In the genomic region with DNA sequence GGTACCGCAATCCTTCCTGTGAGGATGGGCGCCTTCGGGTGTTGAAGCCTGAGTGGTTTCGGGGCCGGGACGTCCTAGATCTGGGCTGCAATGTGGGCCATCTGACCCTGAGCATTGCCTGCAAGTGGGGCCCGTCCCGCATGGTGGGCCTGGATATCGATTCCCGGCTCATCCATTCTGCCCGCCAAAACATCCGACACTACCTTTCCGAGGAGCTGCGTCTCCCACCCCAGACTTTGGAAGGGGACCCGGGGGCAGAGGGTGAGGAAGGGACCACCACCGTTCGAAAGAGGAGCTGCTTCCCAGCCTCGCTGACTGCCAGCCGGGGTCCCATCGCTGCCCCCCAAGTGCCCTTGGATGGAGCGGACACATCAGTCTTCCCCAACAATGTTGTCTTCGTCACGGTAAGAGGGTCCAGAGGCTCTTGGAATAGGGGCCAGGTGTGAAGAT, we compare ENCODE assay signal across 10 cellular contexts. TPM values are rescaled to one million over a fixed set of nuclear protein-coding genes. Genes with fewer than 3 reads are reported as not detected.
DNase-seq lines count a peak whose midpoint lies in the region; FAIRE-seq and TF ChIP-seq lines count a peak whose summit lies in the region.
"Had no signal": no experiment of that assay in that cellular context is flagged by ENCODE, and none has a peak within 500 bp of the region (broad histone marks: within the 10 kb centered on the region; RNA-seq: fewer than 3 reads in every experiment).

No MANE protein-coding gene starts in this region.

- POLR2A ChIA-PET in CD4-positive, alpha-beta memory T cell (lab: Charles Lee; ENCODE audit: partially characterized antibody) = interaction anchor here (1.0 to 5.2 kb wide), 3 partner anchors 48 to 153 kb away, joined by 3 to 80 read pairs (median 22); partner anchors contain the start of genes FBXO24, LRCH4 and TSC22D4
- POLR2A ChIA-PET in H1 (lab: Charles Lee; ENCODE audit: partially characterized antibody) = interaction anchor here (1.0 to 4.0 kb wide), 5 partner anchors 10 to 330 kb away, joined by 3 to 81 read pairs (median 5); partner anchors contain the start of genes AP4M1 and MCM7

- H4K20me1 ChIP-seq in OCI-LY3 (ENCODE audit: insufficient read depth, low read length) (peaks cover 26% of the 10 kb centered on the region), H1 (replicated peaks in 1 of 2; ENCODE audit: control insufficient read depth in 1 of 2, insufficient read depth in 2 of 2, low read length in 2 of 2) (peaks cover 8% of the 10 kb centered on the region in 2 experiments), osteoblast (ENCODE audit: insufficient read depth, low read length) (peaks cover 20% of the 10 kb centered on the region)

- peak overlapping the region; percentile 82 for H3K4me2 ChIP-seq in OCI-LY3 (ENCODE audit: low read length)
- peak overlapping the region; percentile 84 to 88 for H3K4me2 ChIP-seq in H1 (ENCODE audit: insufficient read depth in 1 of 2, low read depth in 2 of 2, low read length in 2 of 2)
- H3K4me2 ChIP-seq in osteoblast (ENCODE audit: insufficient read depth, low read length) = peak overlapping the region; percentile 100

- peak overlapping the region; percentile 67 to 91 (median 85) for H3K4me3 Mint-ChIP-seq in CD4-positive, alpha-beta memory T cell

- 96% methylated on average over 19 of the region's 23 CpGs; no CpG with 5 or more reads in 1 of the 2 experiments for WGBS in H1 (ENCODE audit: extremely low coverage in 1 of 2, insufficient coverage in 1 of 2, insufficient read length in 1 of 2, insufficient replicate concordance in 2 of 2, low coverage in 1 of 2, low lambda C conversion rate in 2 of 2, missing lambda C conversion rate in 1 of 2), 2 experiments

- H3K27ac ChIP-seq in CD4-positive, alpha-beta memory T cell (ENCODE audit: low read depth, low read length) = peak overlapping the region; percentile 100
- peak overlapping the region; percentile 96 for H3K27ac ChIP-seq in OCI-LY3 (ENCODE audit: low read length)
- H3K27ac ChIP-seq in H1 (ENCODE audit: low read depth, low read length) = no peak overlapping the region
- H3K27ac ChIP-seq in osteoblast (ENCODE audit: low read depth, low read length) = no peak overlapping the region

- no peak overlapping the region for H4K8ac ChIP-seq in H1 (ENCODE audit: extremely low read depth, insufficient read depth, low read length)

- no peak overlapping the region for H4K91ac ChIP-seq in H1 (replicated peaks; ENCODE audit: insufficient read length, low read length)

- H3K27me3 ChIP-seq in CD4-positive, alpha-beta memory T cell (ENCODE audit: insufficient read depth, low read length) = no peaks in the 10 kb centered on the region
- H3K27me3 ChIP-seq in OCI-LY3 (ENCODE audit: low read depth, low read length) (no peaks in the 10 kb centered on the region), H1 (replicated peaks in 1 of 4; ENCODE audit: control insufficient read depth in 3 of 4, extremely low read depth in 1 of 4, insufficient read depth in 3 of 4, low read length in 3 of 4) (peaks cover 0 to 6% (median 6%) of the 10 kb centered on the region in 4 experiments; a peak in 4 of 7 replicates), osteoblast (ENCODE audit: insufficient read depth, low read length) (no peaks in the 10 kb centered on the region)
- H3K27me3 ChIP-seq: uterus had no signal

- no peak for FAIRE-seq in H1 (lab: Jason Lieb, UNC)
- FAIRE-seq in RCC 7860 (lab: Jason Lieb, UNC) = no peak
- FAIRE-seq: GM12892 had no signal

- H3K4me1 Mint-ChIP-seq in CD4-positive, alpha-beta memory T cell = peaks cover 28 to 78% (median 47%) of the 10 kb centered on the region in 4 donors

- H4K5ac ChIP-seq in H1 (ENCODE audit: insufficient read length, low read depth, low read length) = no peak overlapping the region

- intact Hi-C loops in CD4-positive, alpha-beta memory T cell (cut with micrococcal nuclease) = no loop called here

- no peak overlapping the region for H3K23ac ChIP-seq in H1 (ENCODE audit: insufficient read length)

- no peak overlapping the region for H2BK12ac ChIP-seq in H1 (ENCODE audit: low read depth, low read length)

- DNase-seq in CD4-positive, alpha-beta memory T cell = peak in 1 of 5 donors; percentile 49
- DNase-seq in H1 (ENCODE audit: low read depth in 1 of 2, low spot score in 2 of 2) = no peak
- no peak for DNase-seq in osteoblast (ENCODE audit: insufficient read length, low spot score, missing footprints)
- DNase-seq in NCI-H446 (lab: John Stamatoyannopoulos, UW) = no peak
- no peak for DNase-seq in NCI-H446 treated with DMSO at 0.1 percent for 48 hours (lab: John Stamatoyannopoulos, UW)
- DNase-seq in RCC 7860 (ENCODE audit: low spot score) = no peak
- DNase-seq in C1 segment of cervical spinal cord (lab: John Stamatoyannopoulos, UW) = no peak
- DNase-seq: uterus had no signal

- peaks cover 54% of the 10 kb centered on the region for H3K4me1 ChIP-seq in CD4-positive, alpha-beta memory T cell (ENCODE audit: insufficient read depth, low read length)
- H3K4me1 ChIP-seq in OCI-LY3 (ENCODE audit: low read length) (peaks cover 48% of the 10 kb centered on the region), H1 (replicated peaks in 1 of 4; ENCODE audit: control insufficient read depth in 3 of 4, insufficient read depth in 4 of 4, low read length in 3 of 4) (peaks cover 4 to 17% (median 10%) of the 10 kb centered on the region in 4 experiments), osteoblast (ENCODE audit: insufficient read depth, low read length) (peaks cover 19% of the 10 kb centered on the region)

- H3K27me3 Mint-ChIP-seq in CD4-positive, alpha-beta memory T cell = peaks cover 0 to 5% of the 10 kb centered on the region in 2 donors

- H3K4me3 ChIP-seq in CD4-positive, alpha-beta memory T cell (ENCODE audit: low read length in 2 of 2) = peak overlapping the region in 1 of 2 donors; percentile 95
- H3K4me3 ChIP-seq in OCI-LY3 (ENCODE audit: low read length) (peak overlapping the region; percentile 86), H1 (ENCODE audit: extremely low read depth in 1 of 4, insufficient read depth in 2 of 4, low read depth in 3 of 4, low read length in 4 of 4) (peak overlapping the region in 2 of 4 experiments; percentile 5 to 76; a peak in 3 of 8 replicates), osteoblast (ENCODE audit: insufficient read depth, low read length) (no peak overlapping the region)

- TF ChIP-seq EP300 in H1 (IDR thresholded peaks at IDR 0.05; ENCODE audit: borderline replicate concordance in 1 of 2, low read depth in 2 of 2, low read length in 2 of 2) = no peak

- no peak overlapping the region for H2BK120ac ChIP-seq in H1 (replicated peaks; ENCODE audit: low read depth, low read length)

- no peak overlapping the region for H2AFZ ChIP-seq in OCI-LY3 (ENCODE audit: low read depth, low read length)
- H2AFZ ChIP-seq in H1 (ENCODE audit: low read length) = no peak overlapping the region
- no peak overlapping the region for H2AFZ ChIP-seq in osteoblast (ENCODE audit: low read length)

- no peak overlapping the region for H2AK5ac ChIP-seq in H1 (ENCODE audit: low read depth, low read length)

- peaks cover 22% of the 10 kb centered on the region for H3K36me3 ChIP-seq in CD4-positive, alpha-beta memory T cell (ENCODE audit: insufficient read depth, low read length)
- H3K36me3 ChIP-seq in OCI-LY3 (replicated peaks; ENCODE audit: low read depth, low read length) (peaks cover 42% of the 10 kb centered on the region), H1 (ENCODE audit: control insufficient read depth in 2 of 4, insufficient read depth in 4 of 4, low read length in 3 of 4) (peaks cover 2 to 44% (median 18%) of the 10 kb centered on the region in 4 experiments; a peak in 6 of 8 replicates), osteoblast (ENCODE audit: insufficient read depth, low read length) (peaks cover 34% of the 10 kb centered on the region)
- H3K36me3 ChIP-seq: uterus had no signal

- no peak overlapping the region for H3K4ac ChIP-seq in H1 (replicated peaks; ENCODE audit: insufficient read length, low read depth, low read length)

- peaks cover 0 to 12% (median 0%) of the 10 kb centered on the region in 8 donors for H3K9me3 Mint-ChIP-seq in CD4-positive, alpha-beta memory T cell

- CTCF ChIA-PET in CD4-positive, alpha-beta memory T cell (lab: Charles Lee; ENCODE audit: partially characterized antibody) = no interaction called here
- CTCF ChIA-PET in H1 (lab: Charles Lee; ENCODE audit: partially characterized antibody) = interaction anchor here (1.3 kb wide), 1 partner anchor 203 kb away, joined by 3 read pairs; no protein-coding TSS in a partner anchor

- H3K36me3 Mint-ChIP-seq in CD4-positive, alpha-beta memory T cell = peaks cover 12 to 64% of the 10 kb centered on the region in 2 donors

- H3K79me2 ChIP-seq in OCI-LY3 (ENCODE audit: low read length) (peaks cover 68% of the 10 kb centered on the region), H1 (ENCODE audit: control insufficient read depth in 1 of 2, insufficient read depth in 2 of 2, low read length in 2 of 2) (peaks cover 0 to 49% of the 10 kb centered on the region in 2 experiments; a peak in 3 of 4 replicates), osteoblast (ENCODE audit: insufficient read depth, low read length) (peaks cover 65% of the 10 kb centered on the region)

- H2BK5ac ChIP-seq in H1 (ENCODE audit: low read depth, low read length) = 0 out of 2 replicates have a peak overlapping the region, but pooled peaks have one; percentile 97

- H2BK20ac ChIP-seq in H1 (ENCODE audit: low read length) = no peak overlapping the region

- no peak overlapping the region for H2BK15ac ChIP-seq in H1 (ENCODE audit: low read length)

- no peak for TF ChIP-seq POLR2A in H1 (IDR thresholded peaks at IDR 0.05; ENCODE audit: control extremely low read depth in 1 of 2, low read depth in 2 of 2, low read length in 2 of 2)

- no peaks in the 10 kb centered on the region for H3K9me3 ChIP-seq in CD4-positive, alpha-beta memory T cell (ENCODE audit: control insufficient read depth in 1 of 2, low read length in 2 of 2)
- no peaks in the 10 kb centered on the region for H3K9me3 ChIP-seq in OCI-LY3 (ENCODE audit: insufficient read depth, low read length)
- peaks cover 0 to 6% of the 10 kb centered on the region in 2 experiments; a peak in 1 of 4 replicates for H3K9me3 ChIP-seq in H1 (ENCODE audit: insufficient read depth in 2 of 2, low read depth in 1 of 2, low read length in 1 of 2)
- H3K9me3 ChIP-seq in osteoblast (ENCODE audit: low read depth, low read length) = no peaks in the 10 kb centered on the region
- H3K9me3 ChIP-seq: uterus had no signal

- H3K23me2 ChIP-seq in H1 (ENCODE audit: low read depth, low read length) = peaks cover 8% of the 10 kb centered on the region; the same call in 1 of the 2 replicates

- H3K79me1 ChIP-seq in H1 (ENCODE audit: low read depth, low read length) = peaks cover 2% of the 10 kb centered on the region

- TF ChIP-seq CTCF in OCI-LY3 (IDR thresholded peaks at IDR 0.05; ENCODE audit: low read depth, low read length) (no peak), H1 (IDR thresholded peaks at IDR 0.05; ENCODE audit: control extremely low read depth in 1 of 3, insufficient read depth in 1 of 3, low read depth in 1 of 3, low read length in 3 of 3) (no peak), osteoblast (IDR thresholded peaks at IDR 0.05; ENCODE audit: extremely low read depth, low read depth, low read length) (no peak)

- TF ChIP-seq RAD21 in H1 (IDR thresholded peaks at IDR 0.05 in 1 of 2, conservative IDR thresholded peaks at IDR 0.05 in 1 of 2; ENCODE audit: low read depth in 2 of 2, low read length in 2 of 2) = no peak

- no peak overlapping the region for H3K18ac ChIP-seq in H1 (ENCODE audit: extremely low read depth, low read length)

- no peak overlapping the region for H3K9ac ChIP-seq in OCI-LY3 (ENCODE audit: low read length)
- H3K9ac ChIP-seq in H1 (replicated peaks in 1 of 4; ENCODE audit: extremely low read depth in 1 of 4, low read depth in 3 of 4, low read length in 3 of 4) = 0 out of 7 replicates have a peak overlapping the region, but pooled peaks of 1 of the 4 experiments have one; percentile 12

- H3K14ac ChIP-seq in H1 (ENCODE audit: insufficient read length) = no peak overlapping the region

- no peak overlapping the region for H3K56ac ChIP-seq in H1 (replicated peaks; ENCODE audit: insufficient read length, low read depth, low read length)

- H3K27ac Mint-ChIP-seq in CD4-positive, alpha-beta memory T cell = peak overlapping the region; percentile 64 to 99 (median 88)

RNA-seq across cellular contexts. Expression of gene MEPCE, which starts 1.7 kb away (rescaled TPM):
- total RNA-seq in CD4-positive, alpha-beta memory T cell = 10 to 100 TPM; 57.3 to 58.8 TPM
- polyA plus RNA-seq in CD4-positive, alpha-beta memory T cell = 10 to 100 TPM in 1 of 2 donors, 1 to 10 TPM in 1; 7.9 to 11.8 TPM
- total RNA-seq in H1 (2021; fragmentation: NEBNext Ultra II Directional; extraction: Animal tissue kit (Norgen Biotek cat#: 25700)) = 48.8 and 51.2 TPM in 2 replicates
- 22.8 and 25.8 TPM in 2 replicates for polyA plus RNA-seq in H1 (2011; rRNA removed)
- polyA plus RNA-seq in H1 (2011; cell fraction: cytosol; rRNA removed) = 20.3 TPM
- 31.4 TPM for polyA plus RNA-seq in H1 (2011; cell fraction: nucleus; rRNA removed)
- 31.7 to 46.6 TPM (median 42.9 TPM) in 4 replicates for polyA plus RNA-seq in H1 (2012, experiment 1 of 2)
- polyA plus RNA-seq in H1 (2012, experiment 2 of 2) = 45.8 TPM
- polyA plus RNA-seq in H1 (2013, experiment 1 of 2) = 25.2 TPM
- polyA plus RNA-seq in H1 (2013, experiment 2 of 2) = 24.6 TPM
- 36.0 and 42.1 TPM in 2 replicates for polyA minus RNA-seq in H1 (2011; rRNA and poly(A)+ RNA removed)
- 18.4 TPM for polyA minus RNA-seq in H1 (2011; cell fraction: cytosol; rRNA and poly(A)+ RNA removed)
- polyA minus RNA-seq in H1 (2011; cell fraction: nucleus; rRNA and poly(A)+ RNA removed) = 31.3 TPM
- total RNA-seq in osteoblast = 28.6 and 29.7 TPM in 2 replicates

RNA-seq across cellular contexts. Expression of gene ZCWPW1, which starts 2.8 kb away (rescaled TPM):
- total RNA-seq in CD4-positive, alpha-beta memory T cell = 10 to 100 TPM; 10.1 to 12.4 TPM
- 1 to 10 TPM; 5.0 to 6.1 TPM for polyA plus RNA-seq in CD4-positive, alpha-beta memory T cell
- total RNA-seq in H1 (2021; fragmentation: NEBNext Ultra II Directional; extraction: Animal tissue kit (Norgen Biotek cat#: 25700)) = 1.4 and 2.7 TPM in 2 replicates
- polyA plus RNA-seq in H1 (2011; rRNA removed) = 0.51 and 0.75 TPM in 2 replicates
- 1.5 TPM for polyA plus RNA-seq in H1 (2011; cell fraction: cytosol; rRNA removed)
- 2.8 TPM for polyA plus RNA-seq in H1 (2011; cell fraction: nucleus; rRNA removed)
- 1.0 to 2.7 TPM (median 1.6 TPM) in 4 replicates for polyA plus RNA-seq in H1 (2012, experiment 1 of 2)
- polyA plus RNA-seq in H1 (2012, experiment 2 of 2) = 0.33 TPM
- 2.0 TPM for polyA plus RNA-seq in H1 (2013, experiment 1 of 2)
- 1.5 TPM for polyA plus RNA-seq in H1 (2013, experiment 2 of 2)
- polyA minus RNA-seq in H1 (2011; rRNA and poly(A)+ RNA removed) = 0.29 and 0.69 TPM in 2 replicates
- not detected for polyA minus RNA-seq in H1 (2011; cell fraction: cytosol; rRNA and poly(A)+ RNA removed)
- polyA minus RNA-seq in H1 (2011; cell fraction: nucleus; rRNA and poly(A)+ RNA removed) = 1.3 TPM
- total RNA-seq in osteoblast = 2.2 and 2.4 TPM in 2 replicates

RNA-seq across cellular contexts. Expression of gene PPP1R35, which starts 5.0 kb away (rescaled TPM):
- total RNA-seq in CD4-positive, alpha-beta memory T cell = 10 to 100 TPM; 77.7 to 83.8 TPM
- polyA plus RNA-seq in CD4-positive, alpha-beta memory T cell = 10 to 100 TPM; 28.6 to 49.7 TPM
- 53.8 and 58.2 TPM in 2 replicates for total RNA-seq in H1 (2021; fragmentation: NEBNext Ultra II Directional; extraction: Animal tissue kit (Norgen Biotek cat#: 25700))
- polyA plus RNA-seq in H1 (2011; rRNA removed) = 52.3 and 78.4 TPM in 2 replicates
- polyA plus RNA-seq in H1 (2011; cell fraction: cytosol; rRNA removed) = 63.4 TPM
- 97.9 TPM for polyA plus RNA-seq in H1 (2011; cell fraction: nucleus; rRNA removed)
- polyA plus RNA-seq in H1 (2012, experiment 1 of 2) = 42.3 to 54.4 TPM (median 51.6 TPM) in 4 replicates
- polyA plus RNA-seq in H1 (2012, experiment 2 of 2) = 48.2 TPM
- polyA plus RNA-seq in H1 (2013, experiment 1 of 2) = 131 TPM
- polyA plus RNA-seq in H1 (2013, experiment 2 of 2) = 122 TPM
- 2.5 and 4.6 TPM in 2 replicates for polyA minus RNA-seq in H1 (2011; rRNA and poly(A)+ RNA removed)
- polyA minus RNA-seq in H1 (2011; cell fraction: cytosol; rRNA and poly(A)+ RNA removed) = 22.1 TPM
- polyA minus RNA-seq in H1 (2011; cell fraction: nucleus; rRNA and poly(A)+ RNA removed) = 18.2 TPM
- total RNA-seq in osteoblast = 9.7 and 11.9 TPM in 2 replicates

RNA-seq across cellular contexts. Expression of gene SPACDR, which starts 32.7 kb away (rescaled TPM):
- 1 to 10 TPM; 4.6 to 5.7 TPM for total RNA-seq in CD4-positive, alpha-beta memory T cell
- under 1 TPM; 0.26 to 0.34 TPM for polyA plus RNA-seq in CD4-positive, alpha-beta memory T cell
- 0.33 TPM in 1 of 2 replicates, not detected in the other for total RNA-seq in H1 (2021; fragmentation: NEBNext Ultra II Directional; extraction: Animal tissue kit (Norgen Biotek cat#: 25700))
- polyA plus RNA-seq in H1 (2011; rRNA removed) = 0.26 and 0.31 TPM in 2 replicates
- polyA plus RNA-seq in H1 (2011; cell fraction: cytosol; rRNA removed) = 0.41 TPM
- 0.80 TPM for polyA plus RNA-seq in H1 (2011; cell fraction: nucleus; rRNA removed)
- 0.18 to 0.92 TPM (median 0.19 TPM) in 3 of 4 replicates, not detected in the other for polyA plus RNA-seq in H1 (2012, experiment 1 of 2)
- polyA plus RNA-seq in H1 (2012, experiment 2 of 2) = 0.39 TPM
- 0.55 TPM for polyA plus RNA-seq in H1 (2013, experiment 1 of 2)
- 0.13 TPM for polyA plus RNA-seq in H1 (2013, experiment 2 of 2)
- not detected in 2 replicates for polyA minus RNA-seq in H1 (2011; rRNA and poly(A)+ RNA removed)
- polyA minus RNA-seq in H1 (2011; cell fraction: cytosol; rRNA and poly(A)+ RNA removed) = not detected
- polyA minus RNA-seq in H1 (2011; cell fraction: nucleus; rRNA and poly(A)+ RNA removed) = not detected
- 0.36 TPM in 1 of 2 replicates, not detected in the other for total RNA-seq in osteoblast

RNA-seq across cellular contexts. Expression of gene TSC22D4, which starts 47.7 kb away (rescaled TPM):
- 100 to 1,000 TPM; 144 to 154 TPM for total RNA-seq in CD4-positive, alpha-beta memory T cell
- polyA plus RNA-seq in CD4-positive, alpha-beta memory T cell = 10 to 100 TPM; 30.0 to 34.5 TPM
- 20.3 and 24.1 TPM in 2 replicates for total RNA-seq in H1 (2021; fragmentation: NEBNext Ultra II Directional; extraction: Animal tissue kit (Norgen Biotek cat#: 25700))
- polyA plus RNA-seq in H1 (2011; rRNA removed) = 13.2 and 22.4 TPM in 2 replicates
- polyA plus RNA-seq in H1 (2011; cell fraction: cytosol; rRNA removed) = 14.7 TPM
- polyA plus RNA-seq in H1 (2011; cell fraction: nucleus; rRNA removed) = 22.4 TPM
- polyA plus RNA-seq in H1 (2012, experiment 1 of 2) = 13.5 to 21.7 TPM (median 20.5 TPM) in 4 replicates
- polyA plus RNA-seq in H1 (2012, experiment 2 of 2) = 18.7 TPM
- polyA plus RNA-seq in H1 (2013, experiment 1 of 2) = 15.3 TPM
- 14.1 TPM for polyA plus RNA-seq in H1 (2013, experiment 2 of 2)
- polyA minus RNA-seq in H1 (2011; rRNA and poly(A)+ RNA removed) = 4.6 and 6.6 TPM in 2 replicates
- polyA minus RNA-seq in H1 (2011; cell fraction: cytosol; rRNA and poly(A)+ RNA removed) = 15.1 TPM
- 7.5 TPM for polyA minus RNA-seq in H1 (2011; cell fraction: nucleus; rRNA and poly(A)+ RNA removed)
- total RNA-seq in osteoblast = 18.5 and 19.4 TPM in 2 replicates

Comparison
In these comparisons a context has a peak if more than half of its experiments do, and no peak if none do; other contexts are left out.
1. H3K27ac ChIP-seq: peak in CD4-positive, alpha-beta memory T cell (single experiment) and OCI-LY3 (single experiment); none in H1 (single experiment) and osteoblast (single experiment).
2. Peak in every context shown above with its lines, with median percentiles within 50 percentile points of each other: H3K4me2 ChIP-seq.